In genomic region chr7:75931676-75932075, GRCh38 we compare ENCODE assay signal across 16 cellular contexts. TPM values are rescaled to one million over a fixed set of nuclear protein-coding genes. Genes with fewer than 3 reads are reported as not detected.
DNase-seq lines count a peak whose midpoint lies in the region; ATAC-seq and TF ChIP-seq lines count a peak whose summit lies in the region.
"Had no signal": no experiment of that assay in that cellular context is flagged by ENCODE, and none has a peak within 500 bp of the region (broad histone marks: within the 10 kb centered on the region; RNA-seq: fewer than 3 reads in every experiment).

No MANE protein-coding gene starts in this region.

- DNase-seq in D341Med (ENCODE audit: low spot score) (peak; percentile 54), NCI-H1417 (lab: John Stamatoyannopoulos, UW) (peak; percentile 89 to 99 (median 92)), NCI-H510A (lab: John Stamatoyannopoulos, UW) (peak; percentile 54), endothelial cell (ENCODE audit: low spot score) (no peak), EL (no peak), DMS114 treated with DMSO at 0.1 percent for 48 hours (lab: John Stamatoyannopoulos, UW; ENCODE audit: unreplicated experiment) (no peak), foreskin melanocyte (no peak)
- DNase-seq: activated T-cell treated with anti-CD3 and anti-CD28 coated beads, Interleukin-2, amount 50 U/mL, for 1 hour; amniotic stem cell; DND-41; SK-N-SH; stimulated activated naive CD8-positive, alpha-beta T cell treated with anti-CD3 and anti-CD28 coated beads, Interleukin-15, Interleukin-2, amounts not matched to agents 100 U/mL and 50 U/mL, for 24 hours had no signal

- peaks cover 3% of the 10 kb centered on the region for H3K4me1 Mint-ChIP-seq in endothelial cell (ENCODE audit: unreplicated experiment)

- H3K27ac Mint-ChIP-seq in endothelial cell (ENCODE audit: unreplicated experiment), result no peak overlapping the region
- H3K27ac Mint-ChIP-seq: dendritic cell treated with granulocyte-macrophage colony-stimulating factor and Interleukin-4, amounts not matched to agents 40 ng/mL and 50 ng/mL, for 4 days; memory B cell had no signal

- no peak for TF ChIP-seq CTCF in endothelial cell (IDR thresholded peaks at IDR 0.05; ENCODE audit: unreplicated experiment)

- H3K4me3 Mint-ChIP-seq in endothelial cell (ENCODE audit: unreplicated experiment), result peak overlapping the region; percentile 3
- H3K4me3 Mint-ChIP-seq: dendritic cell treated with granulocyte-macrophage colony-stimulating factor and Interleukin-4, amounts not matched to agents 40 ng/mL and 50 ng/mL, for 4 days; memory B cell had no signal

- no peak for ATAC-seq in GM18498 (IDR thresholded peaks at IDR 0.05; ENCODE audit: unreplicated experiment)
- ATAC-seq: activated CD4-positive, CD25-positive, alpha-beta regulatory T cell treated with anti-CD3 and anti-CD28 coated beads, Interleukin-2, amount 50 U/mL, for 24 hours; stimulated activated naive CD8-positive, alpha-beta T cell treated with anti-CD3 and anti-CD28 coated beads, Interleukin-15, Interleukin-2, amounts not matched to agents 100 U/mL and 50 U/mL, for 24 hours had no signal

- peaks cover 3% of the 10 kb centered on the region for H3K27me3 Mint-ChIP-seq in endothelial cell (ENCODE audit: unreplicated experiment)
- H3K27me3 Mint-ChIP-seq: dendritic cell treated with granulocyte-macrophage colony-stimulating factor and Interleukin-4, amounts not matched to agents 40 ng/mL and 50 ng/mL, for 4 days; memory B cell had no signal

- no peaks in the 10 kb centered on the region for H3K9me3 Mint-ChIP-seq in endothelial cell (ENCODE audit: unreplicated experiment)
- H3K9me3 Mint-ChIP-seq: dendritic cell treated with granulocyte-macrophage colony-stimulating factor and Interleukin-4, amounts not matched to agents 40 ng/mL and 50 ng/mL, for 4 days; memory B cell had no signal

- peaks cover 11% of the 10 kb centered on the region for H3K36me3 Mint-ChIP-seq in endothelial cell (ENCODE audit: low read depth, unreplicated experiment)

RNA-seq across cellular contexts. Expression of gene POR, which starts 16.7 kb away (rescaled TPM):
- 70.8 TPM for total RNA-seq in endothelial cell (ENCODE audit: unreplicated experiment)

RNA-seq across cellular contexts. Expression of gene RHBDD2, which starts 52.8 kb away (rescaled TPM):
- 50.7 TPM for total RNA-seq in endothelial cell (ENCODE audit: unreplicated experiment)

Comparison
In these comparisons a context has a peak if more than half of its experiments do, and no peak if none do; other contexts are left out.
1. DNase-seq: peak in D341Med (single experiment), NCI-H1417 (3 of 3) and NCI-H510A (single experiment); none in endothelial cell (single experiment), EL (single experiment), DMS114 treated with DMSO at 0.1 percent for 48 hours (single experiment) and foreskin melanocyte (single experiment).